Comparison of ENCODE assay signal across 18 cellular contexts in the genomic region with DNA sequence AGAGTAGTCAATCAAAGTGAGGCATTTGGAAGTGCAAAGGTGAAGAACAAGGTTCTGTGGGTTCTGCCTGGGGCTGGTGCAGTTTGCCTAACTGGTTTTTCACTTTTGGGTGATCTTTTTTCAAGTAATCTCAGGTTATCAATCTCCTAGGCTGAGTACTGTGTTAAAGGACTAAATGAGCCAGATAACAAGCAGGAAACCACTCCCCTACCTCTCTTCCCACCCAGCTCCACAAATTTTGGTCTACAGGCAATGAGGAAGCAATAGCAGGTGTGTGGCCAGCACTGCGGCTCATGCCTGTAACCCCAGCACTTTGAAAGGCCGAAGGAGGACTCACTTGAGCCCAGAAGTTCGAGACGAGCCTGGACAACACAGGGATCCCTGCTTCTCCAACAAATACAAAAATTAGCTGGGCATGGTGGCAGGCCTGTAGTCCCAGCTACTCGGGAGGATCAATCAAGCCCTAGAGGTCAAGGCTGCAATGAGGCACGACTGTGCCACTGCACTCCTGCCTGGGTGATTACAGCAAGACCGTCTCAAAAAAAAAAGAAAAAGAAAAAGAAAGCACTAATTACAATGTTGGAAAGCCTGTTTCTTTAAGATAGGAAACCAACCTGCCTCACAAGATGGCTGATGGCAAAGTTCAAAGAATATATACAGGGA. TPM values are rescaled to one million over a fixed set of nuclear protein-coding genes. Genes with fewer than 3 reads are reported as not detected.
DNase-seq lines count a peak whose midpoint lies in the region; ATAC-seq and TF ChIP-seq lines count a peak whose summit lies in the region.
"Had no signal": no experiment of that assay in that cellular context is flagged by ENCODE, and none has a peak within 500 bp of the region (broad histone marks: within the 10 kb centered on the region; RNA-seq: fewer than 3 reads in every experiment).

No MANE protein-coding gene starts in this region.

- H2AFZ ChIP-seq in PC-9: no peak overlapping the region
- H2AFZ ChIP-seq: GM23248 had no signal

- H3K27ac Mint-ChIP-seq in Caco-2 (ENCODE audit: unreplicated experiment) (peak overlapping the region; percentile 64), progenitor cell of endocrine pancreas (peak overlapping the region; percentile 95), immature natural killer cell (peak overlapping the region in 1 of 6 donors; percentile 41)
- H3K27ac Mint-ChIP-seq: B cell had no signal

- POLR2A ChIA-PET in Caco-2 (lab: Charles Lee): interaction anchor here (1.1 kb wide), 1 partner anchor 36 kb away, joined by 4 read pairs; a partner anchor contains a TSS
- POLR2A ChIA-PET in PC-9 (lab: Charles Lee; ENCODE audit: unreplicated experiment): interaction anchor here (0.5 kb wide), 1 partner anchor 67 kb away, joined by 5 read pairs; no protein-coding TSS in a partner anchor

- H3K9me3 Mint-ChIP-seq in Caco-2 (ENCODE audit: unreplicated experiment) (no peaks in the 10 kb centered on the region), progenitor cell of endocrine pancreas (ENCODE audit: low read depth) (no peaks in the 10 kb centered on the region), immature natural killer cell (no peaks in the 10 kb centered on the region)
- H3K9me3 Mint-ChIP-seq: CD4-positive, alpha-beta memory T cell had no signal

- H3F3A ChIP-seq in PC-9 (ENCODE audit: insufficient read depth, low read depth): peaks cover 49% of the 10 kb centered on the region

- CTCF ChIA-PET in Caco-2 (lab: Charles Lee) (no interaction called here), PC-9 (lab: Charles Lee) (interaction anchor here (0.8 kb wide), 1 partner anchor 16 kb away, joined by 3 read pairs; no protein-coding TSS in a partner anchor)

- peaks cover 29% of the 10 kb centered on the region for H3K4me1 ChIP-seq in Caco-2
- H3K4me1 ChIP-seq in PC-9 (replicated peaks; ENCODE audit: insufficient read depth): peaks cover 36% of the 10 kb centered on the region

- H4K20me1 ChIP-seq in PC-9 (ENCODE audit: insufficient read depth): no peaks in the 10 kb centered on the region; the same call in 1 of the 2 replicates

- BruUV-seq in Caco-2 (replicated peaks; lab: Mats Ljungman, UMichigan) (no TSS peak), PC-9 (replicated peaks; lab: Mats Ljungman, UMichigan) (no TSS peak)

- H3K36me3 Mint-ChIP-seq in Caco-2 (ENCODE audit: insufficient read depth, unreplicated experiment) (peaks cover 51% of the 10 kb centered on the region), progenitor cell of endocrine pancreas (ENCODE audit: insufficient read depth) (peaks cover 30% of the 10 kb centered on the region), immature natural killer cell (peaks cover 14 to 36% (median 15%) of the 10 kb centered on the region in 3 donors)

- no peak for ATAC-seq in HG02642 (IDR thresholded peaks at IDR 0.05; ENCODE audit: poor library complexity, unreplicated experiment)
- ATAC-seq: GM12878, K562, PC-3 had no signal

- intact Hi-C loops in Caco-2 (cut with micrococcal nuclease; ENCODE audit: unreplicated experiment) (no loop called here), PC-9 (cut with micrococcal nuclease; ENCODE audit: unreplicated experiment) (no loop called here)

- H3K27me3 Mint-ChIP-seq in Caco-2 (ENCODE audit: insufficient read depth, unreplicated experiment) (no peaks in the 10 kb centered on the region), progenitor cell of endocrine pancreas (no peaks in the 10 kb centered on the region), immature natural killer cell (ENCODE audit: low read depth in 3 of 3) (peaks cover 0 to 2% (median 0%) of the 10 kb centered on the region in 3 donors)
- H3K27me3 Mint-ChIP-seq: B cell; CD4-positive, alpha-beta memory T cell had no signal

- peaks cover 20% of the 10 kb centered on the region for H3K4me1 Mint-ChIP-seq in Caco-2 (ENCODE audit: low read depth, unreplicated experiment)
- peaks cover 38% of the 10 kb centered on the region for H3K4me1 Mint-ChIP-seq in progenitor cell of endocrine pancreas (ENCODE audit: low read depth)
- H3K4me1 Mint-ChIP-seq in immature natural killer cell: peaks cover 16 to 17% of the 10 kb centered on the region in 2 donors

- no peaks in the 10 kb centered on the region for H3K9me3 ChIP-seq in Caco-2
- no peaks in the 10 kb centered on the region for H3K9me3 ChIP-seq in PC-9 (ENCODE audit: insufficient read depth, low read depth)

- H3K4me3 Mint-ChIP-seq in Caco-2 (ENCODE audit: unreplicated experiment) (peak overlapping the region; percentile 40), progenitor cell of endocrine pancreas (ENCODE audit: low read depth) (peak overlapping the region; percentile 37), immature natural killer cell (no peak overlapping the region)

- peaks cover 12% of the 10 kb centered on the region for H3K79me2 ChIP-seq in PC-9 (ENCODE audit: low read depth)

- H3K27ac ChIP-seq in PC-9: peak overlapping the region; percentile 61
- H3K27ac ChIP-seq: GM23248 had no signal

- H3K36me3 ChIP-seq in Caco-2 (ENCODE audit: control insufficient read depth, insufficient read depth, low read length): 0 out of 2 replicates have a peak, but pooled peaks cover 1% of the 10 kb centered on the region
- H3K36me3 ChIP-seq in PC-9 (ENCODE audit: low read depth): peaks cover 30% of the 10 kb centered on the region

- DNase-seq in Caco-2 (peak; percentile 62 to 67), PC-9 (peak in 1 of 2 experiments; percentile 84), islet precursor cell (peak; percentile 50), progenitor cell of endocrine pancreas (ENCODE audit: low spot score, unreplicated experiment) (no peak), NCI-H748 treated with DMSO at 0.1 percent for 48 hours (lab: John Stamatoyannopoulos, UW) (no peak), immature natural killer cell (no peak)
- DNase-seq: CD4-positive, alpha-beta memory T cell; DMS79; GM23248; NCI-H1436; NCI-H2029; NCI-H2171; NCI-H774; PC-3 had no signal

- H3K9me2 ChIP-seq in PC-9 (ENCODE audit: insufficient read depth): no peaks in the 10 kb centered on the region

- peak overlapping the region; percentile 41 for H3K4me2 ChIP-seq in PC-9

- H3K4me3 ChIP-seq in Caco-2 (ENCODE audit: low read depth, low read length) (no peak overlapping the region), PC-9 (no peak overlapping the region)
- H3K4me3 ChIP-seq: GM12878, GM23248, K562 had no signal

- no peaks in the 10 kb centered on the region for H3K27me3 ChIP-seq in Caco-2 (replicated peaks; ENCODE audit: control insufficient read depth, insufficient read depth, low read length)
- no peaks in the 10 kb centered on the region for H3K27me3 ChIP-seq in PC-9 (ENCODE audit: insufficient read depth, low read depth)

- TF ChIP-seq CTCF in Caco-2 (IDR thresholded peaks at IDR 0.05; ENCODE audit: insufficient read depth in 1 of 2, low read depth in 1 of 2, low read length in 1 of 2, severe bottlenecking in 1 of 2, unreplicated experiment in 1 of 2): no peak
- TF ChIP-seq CTCF in PC-9 (conservative IDR thresholded peaks at IDR 0.05): no peak
- no peak for TF ChIP-seq CTCF in progenitor cell of endocrine pancreas (IDR thresholded peaks at IDR 0.05; ENCODE audit: unreplicated experiment)

RNA-seq across cellular contexts. Expression of a gene that starts 2.0 kb away (rescaled TPM):
- 17.7 and 20.9 TPM in 2 replicates for total RNA-seq in Caco-2 (2022)
- 33.0 and 41.1 TPM in 2 replicates for total RNA-seq in PC-9 (2021)
- 50.0 and 52.0 TPM in 2 replicates for total RNA-seq in progenitor cell of endocrine pancreas
- 10 to 100 TPM; 45.6 to 83.6 (median 69.5) TPM for polyA plus RNA-seq in immature natural killer cell

RNA-seq across cellular contexts. Expression of a gene that starts 36.2 kb away (rescaled TPM):
- total RNA-seq in Caco-2 (2022) (29.6 and 32.2 TPM in 2 replicates), PC-9 (2021) (25.9 and 29.0 TPM in 2 replicates), progenitor cell of endocrine pancreas (36.9 and 40.0 TPM in 2 replicates)
- 10 to 100 TPM; 15.2 to 30.6 (median 17.4) TPM for polyA plus RNA-seq in immature natural killer cell

Comparison
In these comparisons a context has a peak if more than half of its experiments do, and no peak if none do; other contexts are left out.
1. DNase-seq: peak in Caco-2 (2 of 2) and islet precursor cell (single experiment); none in progenitor cell of endocrine pancreas (single experiment), NCI-H748 treated with DMSO at 0.1 percent for 48 hours (single experiment) and immature natural killer cell (0 of 3).
2. H3K4me3 Mint-ChIP-seq: peak in Caco-2 (single experiment) and progenitor cell of endocrine pancreas (single experiment); none in immature natural killer cell (0 of 5).